ENCODE assay signal across 8 cellular contexts in genomic region chr13:51849145-51850101, GRCh38. TPM values are rescaled to one million over a fixed set of nuclear protein-coding genes. Genes with fewer than 3 reads are reported as not detected.
A peak's percentile ranks its signal among the peaks of the same experiment; 100 is the strongest.
DNase-seq lines count a peak whose midpoint lies in the region; ATAC-seq and TF ChIP-seq lines count a peak whose summit lies in the region.

No MANE protein-coding gene starts in this region.

- H3K4me3 ChIP-seq in AG04450 (ENCODE audit: low read depth, low read length) (no peak overlapping the region), SJSA1 (no peak overlapping the region), neural progenitor cell (no peak overlapping the region)

- H3K27me3 ChIP-seq in AG04450 (ENCODE audit: control insufficient read depth, insufficient read depth, low read length) = no peaks in the 10 kb centered on the region
- no peaks in the 10 kb centered on the region for H3K27me3 ChIP-seq in SJSA1 (replicated peaks)
- no peaks in the 10 kb centered on the region for H3K27me3 ChIP-seq in neural progenitor cell

- no peaks in the 10 kb centered on the region for H4K20me1 ChIP-seq in neural progenitor cell (ENCODE audit: low read depth)

- ATAC-seq in HG02623 (IDR thresholded peaks at IDR 0.05; ENCODE audit: unreplicated experiment) (no peak), HG03460 (IDR thresholded peaks at IDR 0.05; ENCODE audit: unreplicated experiment) (no peak)

- H3K36me3 Mint-ChIP-seq in neural progenitor cell = no peaks in the 10 kb centered on the region

- H3K9me3 ChIP-seq in AG04450 (ENCODE audit: control insufficient read depth, insufficient read depth, low read length) (peaks cover 2% of the 10 kb centered on the region; the same call in 1 of the 2 replicates), SJSA1 (replicated peaks) (no peaks in the 10 kb centered on the region), neural progenitor cell (ENCODE audit: low read depth) (no peaks in the 10 kb centered on the region)

- H3K79me2 ChIP-seq in neural progenitor cell (ENCODE audit: low read depth) = no peaks in the 10 kb centered on the region

- H3K4me3 Mint-ChIP-seq in neural progenitor cell = no peak overlapping the region

- H3K9ac ChIP-seq in neural progenitor cell = no peak overlapping the region

- peaks cover 8% of the 10 kb centered on the region for H3K9me3 Mint-ChIP-seq in neural progenitor cell

- H3K4me1 ChIP-seq in SJSA1 (replicated peaks) (peaks cover 54% of the 10 kb centered on the region), neural progenitor cell (no peaks in the 10 kb centered on the region)

- no peak overlapping the region for H3K27ac Mint-ChIP-seq in neural progenitor cell

- no peak overlapping the region for H2AFZ ChIP-seq in neural progenitor cell (replicated peaks)

- H3K36me3 ChIP-seq in SJSA1 (no peaks in the 10 kb centered on the region), neural progenitor cell (no peaks in the 10 kb centered on the region)

- H3K27me3 Mint-ChIP-seq in neural progenitor cell (ENCODE audit: insufficient read depth, low read depth) = peaks cover 2% of the 10 kb centered on the region

- no peak overlapping the region for H3K4me2 ChIP-seq in neural progenitor cell

- H3K27ac ChIP-seq in AG04450 (ENCODE audit: low read depth, low read length) (no peak overlapping the region), SJSA1 (peak overlapping the region; percentile 69), neural progenitor cell (no peak overlapping the region)

- CTCF ChIA-PET in AG04450 (lab: Charles Lee) = interaction anchor here (1.0 to 1.2 kb wide), 2 partner anchors 12 to 34 kb away, joined by 3 read pairs; no protein-coding TSS in a partner anchor

- TF ChIP-seq CTCF in AG04450 (IDR thresholded peaks at IDR 0.05; ENCODE audit: low read depth, low read length) (peak; percentile 40; the same call in 1 of the 2 replicates), neural progenitor cell (IDR thresholded peaks at IDR 0.05) (peak; percentile 89)

- DNase-seq in AG04450 (ENCODE audit: low read depth, low spot score) (no peak), GM19238 (ENCODE audit: insufficient read length, low spot score) (peak; percentile 32), SJSA1 (ENCODE audit: low read depth in 1 of 2, low spot score in 2 of 2) (peak; percentile 44 to 68), cerebellar cortex (ENCODE audit: low spot score) (peak; percentile 18), neural progenitor cell (ENCODE audit: low spot score) (peak; percentile 76), SHP77 treated with DMSO at 0.1 percent for 48 hours (lab: John Stamatoyannopoulos, UW) (no peak)

- H3F3A ChIP-seq in neural progenitor cell (ENCODE audit: low read depth) = no peaks in the 10 kb centered on the region

- H3K4me1 Mint-ChIP-seq in neural progenitor cell = peaks cover 3% of the 10 kb centered on the region

- POLR2A ChIA-PET in AG04450 (lab: Yijun Ruan, JAX) = no interaction called here

RNA-seq across cellular contexts. Expression of gene TMEM272, which starts 4.4 kb away (rescaled TPM):
- polyA plus RNA-seq in AG04450 (2011; rRNA removed) = not detected in 2 replicates
- not detected in 2 replicates for polyA minus RNA-seq in AG04450 (2011; rRNA and poly(A)+ RNA removed)
- total RNA-seq in SJSA1 (2014; rRNA removed; shearing (Covaris generic)) = 0.68 TPM in 1 of 2 replicates, not detected in the other
- total RNA-seq in neural progenitor cell (ENCODE audit: low replicate concordance) = 0.15 TPM in 1 of 2 replicates, not detected in the other

RNA-seq across cellular contexts. Expression of gene CCDC70, which starts 12.3 kb away (rescaled TPM):
- not detected in 2 replicates for polyA plus RNA-seq in AG04450 (2011; rRNA removed)
- not detected in 2 replicates for polyA minus RNA-seq in AG04450 (2011; rRNA and poly(A)+ RNA removed)
- total RNA-seq in SJSA1 (2014; rRNA removed; shearing (Covaris generic)) = 0.34 and 0.58 TPM in 2 replicates
- total RNA-seq in neural progenitor cell (ENCODE audit: low replicate concordance) = not detected in 2 replicates

RNA-seq across cellular contexts. Expression of gene DHRS12, which starts 45.5 kb away (rescaled TPM):
- polyA plus RNA-seq in AG04450 (2011; rRNA removed) = 3.7 and 4.6 TPM in 2 replicates
- 1.6 and 1.8 TPM in 2 replicates for polyA minus RNA-seq in AG04450 (2011; rRNA and poly(A)+ RNA removed)
- total RNA-seq in SJSA1 (2014; rRNA removed; shearing (Covaris generic)) = 1.3 and 5.9 TPM in 2 replicates
- 5.2 and 7.6 TPM in 2 replicates for total RNA-seq in neural progenitor cell (ENCODE audit: low replicate concordance)

Comparison
In these comparisons a context has a peak if more than half of its experiments do, and no peak if none do; other contexts are left out.
1. DNase-seq: peak in GM19238 (single experiment), SJSA1 (2 of 2), cerebellar cortex (single experiment) and neural progenitor cell (single experiment); none in AG04450 (single experiment) and SHP77 treated with DMSO at 0.1 percent for 48 hours (single experiment).